ENCODE assay signal across 28 cellular contexts in the genomic region with DNA sequence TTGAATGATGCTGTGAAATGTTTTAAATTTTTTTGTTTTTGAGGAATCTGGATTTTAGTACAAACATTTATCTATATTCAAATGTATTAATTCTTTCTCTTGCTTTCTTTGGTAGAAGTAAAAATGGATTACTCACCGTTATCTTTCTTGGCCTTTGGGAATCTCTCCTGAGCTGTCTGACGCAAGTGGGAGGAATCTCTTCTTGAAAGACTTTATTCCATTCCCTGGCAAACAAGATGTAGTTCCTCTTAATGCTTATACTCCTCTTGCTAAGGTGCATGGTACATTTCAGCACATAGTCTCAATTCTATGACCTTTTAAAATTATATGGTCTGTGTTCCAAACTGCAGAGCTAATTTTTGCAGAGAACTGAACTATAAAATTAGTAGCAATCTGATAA.
"Had no signal": no experiment of that assay in that cellular context is flagged by ENCODE, and none has a peak within 500 bp of the region (broad histone marks: within the 10 kb centered on the region; RNA-seq: fewer than 3 reads in every experiment).

No MANE protein-coding gene starts in this region.

- ATAC-seq: activated naive CD4-positive, alpha-beta T cell treated with anti-CD3 and anti-CD28 coated beads, Interleukin-2, amount 50 U/mL, for 72 hours; activated naive CD8-positive, alpha-beta T cell treated with anti-CD3 and anti-CD28 coated beads, Interleukin-2, amount 50 U/mL, for 24 hours; activated T-cell treated with anti-CD3 and anti-CD28 coated beads, Interleukin-2, amount 50 U/mL, for 4 hours; activated T-cell treated with anti-CD3 and anti-CD28 coated beads, Interleukin-2, amount 50 U/mL, for 72 hours; activated T-helper 17 cell treated with anti-CD3 and anti-CD28 coated beads, Interleukin-2, amount 50 U/mL, for 72 hours; body of pancreas had no signal

- DNase-seq: activated effector memory CD4-positive, alpha-beta T cell treated with anti-CD3 and anti-CD28 coated beads, Interleukin-2, amount 50 U/mL, for 16 hours; activated effector memory CD4-positive, alpha-beta T cell treated with Interleukin-2 at 50 U/mL for 16 hours; activated gamma-delta T cell; activated gamma-delta T cell treated with Interleukin-2 at 50 U/mL for 16 hours; activated naive CD4-positive, alpha-beta T cell; activated naive CD4-positive, alpha-beta T cell treated with anti-CD3 and anti-CD28 coated beads for 36 hours; activated naive CD4-positive, alpha-beta T cell treated with anti-CD3 and anti-CD28 coated beads, Interleukin-2, amount 10 ng/mL, durations not matched to agents 7 days and 5 days; activated naive CD4-positive, alpha-beta T cell treated with anti-CD3 and anti-CD28 coated beads, Interleukin-2, amount 50 U/mL, for 16 hours; activated naive CD4-positive, alpha-beta T cell treated with Interleukin-2 at 50 U/mL for 16 hours; activated naive CD8-positive, alpha-beta T cell treated with anti-CD3 and anti-CD28 coated beads for 36 hours; activated naive CD8-positive, alpha-beta T cell treated with anti-CD3 and anti-CD28 coated beads, Interleukin-2, amount 10 ng/mL, durations not matched to agents 7 days and 5 days; activated naive CD8-positive, alpha-beta T cell treated with anti-CD3 and anti-CD28 coated beads, Interleukin-2, amount 50 U/mL, for 24 hours; activated T-cell treated with anti-CD3 and anti-CD28 coated beads, Interleukin-2, amount 50 U/mL, for 24 hours; activated T-cell treated with anti-CD3 and anti-CD28 coated beads, Interleukin-2, amount 50 U/mL, for 4 hours; activated T-cell treated with anti-CD3 and anti-CD28 coated beads, Interleukin-2, amount 50 U/mL, for 48 hours; activated T-cell treated with anti-CD3 and anti-CD28 coated beads, Interleukin-2, amount 50 U/mL, for 72 hours; adrenal gland; amniotic stem cell; amygdala; anterior cingulate cortex; aorta; body of pancreas; brain microvascular endothelial cell; caudate nucleus; central memory CD4-positive, alpha-beta T cell; cerebellar nuclear complex had no signal
